Comparison of ENCODE assay signal across 21 cellular contexts in genomic region chr5:103601314-103601713, GRCh38.
"Had no signal": no experiment of that assay in that cellular context is flagged by ENCODE, and none has a peak within 500 bp of the region (broad histone marks: within the 10 kb centered on the region; RNA-seq: fewer than 3 reads in every experiment).

No MANE protein-coding gene starts in this region.

- FAIRE-seq: colon, endothelial cell of umbilical vein, frontal cortex had no signal

- H3K27ac ChIP-seq: coronary artery, dorsolateral prefrontal cortex, esophagus muscularis mucosa, foreskin keratinocyte, gastroesophageal sphincter, heart right ventricle, left ventricle myocardium inferior, lower lobe of right lung had no signal

- ATAC-seq: foreskin keratinocyte, gastroesophageal sphincter, heart right ventricle, left cardiac atrium, lower lobe of right lung, mucosa of descending colon had no signal

- H3K36me3 ChIP-seq: esophagus muscularis mucosa, gastroesophageal sphincter, heart right ventricle, left ventricle myocardium inferior, lower lobe of right lung had no signal

- H3K9me3 Mint-ChIP-seq: mesothelial cell of epicardium, naive B cell had no signal

- H3K27me3 ChIP-seq: dorsolateral prefrontal cortex, esophagus muscularis mucosa, foreskin keratinocyte, gastroesophageal sphincter, heart right ventricle had no signal

- H3K4me3 Mint-ChIP-seq: mesothelial cell of epicardium, naive B cell had no signal

- H3K4me1 ChIP-seq: esophagus muscularis mucosa, foreskin keratinocyte, gastroesophageal sphincter, heart right ventricle, left ventricle myocardium inferior, lower lobe of right lung had no signal

- H3K4me1 Mint-ChIP-seq: mesothelial cell of epicardium, naive B cell had no signal

- H3K9me3 ChIP-seq: esophagus muscularis mucosa, gastroesophageal sphincter, heart right ventricle, left ventricle myocardium inferior, lower lobe of right lung, mucosa of descending colon had no signal

- H3K4me3 ChIP-seq: coronary artery, dorsolateral prefrontal cortex, esophagus muscularis mucosa, gastroesophageal sphincter, heart right ventricle, left ventricle myocardium inferior, lower lobe of right lung, mucosa of descending colon had no signal

- H3K27ac Mint-ChIP-seq: mesothelial cell of epicardium, naive B cell had no signal

- DNase-seq: dermis blood vessel endothelial cell; dorsolateral prefrontal cortex; effector CD4-positive, alpha-beta T cell; effector memory CD4-positive, alpha-beta T cell; foreskin keratinocyte; head of caudate nucleus; heart right ventricle; hippocampal formation; left cardiac atrium; left ventricle myocardium inferior; lower lobe of right lung; mesenchymal stem cell; mucosa of descending colon; naive B cell had no signal

- H3K36me3 Mint-ChIP-seq: mesothelial cell of epicardium, naive B cell had no signal
